In genomic region chr7:148020679-148021078, GRCh38 we compare ENCODE assay signal across 29 cellular contexts.
"Had no signal": no experiment of that assay in that cellular context is flagged by ENCODE, and none has a peak within 500 bp of the region (broad histone marks: within the 10 kb centered on the region; RNA-seq: fewer than 3 reads in every experiment).

No MANE protein-coding gene starts in this region.

- H3K27me3 ChIP-seq: adrenal gland, body of pancreas, breast epithelium had no signal

- H3K9me3 ChIP-seq: adrenal gland, body of pancreas, breast epithelium, SJCRH30 had no signal

- H3K9ac ChIP-seq: KMS-11 had no signal

- H3K4me3 Mint-ChIP-seq: activated CD4-positive, alpha-beta T cell treated with anti-CD3 and anti-CD28 coated beads, Interleukin-2, amount 10 ng/mL, durations not matched to agents 24 days and 14 days; activated CD8-positive, alpha-beta T cell treated with anti-CD3 and anti-CD28 coated beads for 36 hours; activated naive CD4-positive, alpha-beta T cell treated with anti-CD3 and anti-CD28 coated beads, Interleukin-2, amount 50 U/mL, for 24 hours; activated T-cell treated with anti-CD3 and anti-CD28 coated beads, Interleukin-2, amount 50 U/mL, for 24 hours had no signal

- H3K9me3 Mint-ChIP-seq: activated CD4-positive, alpha-beta T cell treated with anti-CD3 and anti-CD28 coated beads, Interleukin-2, amount 10 ng/mL, durations not matched to agents 24 days and 14 days; activated CD8-positive, alpha-beta T cell treated with anti-CD3 and anti-CD28 coated beads for 36 hours; activated naive CD4-positive, alpha-beta T cell treated with anti-CD3 and anti-CD28 coated beads, Interleukin-2, amount 50 U/mL, for 24 hours; activated T-cell treated with anti-CD3 and anti-CD28 coated beads, Interleukin-2, amount 50 U/mL, for 24 hours; activated T-helper 2 cell treated with anti-CD3 and anti-CD28 coated beads, Interferon-gamma antibody, Interleukin-2, Interleukin-4, amounts not matched to agents 10 μg/mL and 5 μg/mL and 100 μg/mL, durations not matched to agents 14 hours and 24 hours and 36 hours had no signal

- H3K36me3 Mint-ChIP-seq: activated naive CD4-positive, alpha-beta T cell treated with anti-CD3 and anti-CD28 coated beads, Interleukin-2, amount 50 U/mL, for 24 hours had no signal

- H3K27ac Mint-ChIP-seq: activated CD4-positive, alpha-beta T cell treated with anti-CD3 and anti-CD28 coated beads, Interleukin-2, amount 10 ng/mL, durations not matched to agents 24 days and 14 days; activated CD8-positive, alpha-beta T cell treated with anti-CD3 and anti-CD28 coated beads for 36 hours; activated naive CD4-positive, alpha-beta T cell treated with anti-CD3 and anti-CD28 coated beads, Interleukin-2, amount 50 U/mL, for 24 hours; activated T-cell treated with anti-CD3 and anti-CD28 coated beads, Interleukin-2, amount 50 U/mL, for 24 hours; activated T-helper 2 cell treated with anti-CD3 and anti-CD28 coated beads, Interferon-gamma antibody, Interleukin-2, Interleukin-4, amounts not matched to agents 10 μg/mL and 5 μg/mL and 100 μg/mL, durations not matched to agents 14 hours and 24 hours and 36 hours had no signal

- ATAC-seq: activated CD8-positive, alpha-beta T cell treated with anti-CD3 and anti-CD28 coated beads for 36 hours; body of pancreas; Panc1 had no signal

- H3K36me3 ChIP-seq: adrenal gland, breast epithelium, SJCRH30, WERI-Rb-1 had no signal

- H3K4me1 Mint-ChIP-seq: activated CD4-positive, alpha-beta T cell treated with anti-CD3 and anti-CD28 coated beads, Interleukin-2, amount 10 ng/mL, durations not matched to agents 24 days and 14 days; activated naive CD4-positive, alpha-beta T cell treated with anti-CD3 and anti-CD28 coated beads, Interleukin-2, amount 50 U/mL, for 24 hours had no signal

- H3K4me1 ChIP-seq: adrenal gland, body of pancreas, breast epithelium, SJCRH30 had no signal

- H3K27me3 Mint-ChIP-seq: activated CD4-positive, alpha-beta T cell treated with anti-CD3 and anti-CD28 coated beads, Interleukin-2, amount 10 ng/mL, durations not matched to agents 24 days and 14 days; activated CD8-positive, alpha-beta T cell treated with anti-CD3 and anti-CD28 coated beads for 36 hours; activated naive CD4-positive, alpha-beta T cell treated with anti-CD3 and anti-CD28 coated beads, Interleukin-2, amount 50 U/mL, for 24 hours; activated T-cell treated with anti-CD3 and anti-CD28 coated beads, Interleukin-2, amount 50 U/mL, for 24 hours had no signal

- FAIRE-seq: astrocyte had no signal

- DNase-seq: activated CD4-positive, alpha-beta T cell treated with anti-CD3 and anti-CD28 coated beads, Interleukin-2, amount 10 ng/mL, durations not matched to agents 24 days and 14 days; activated CD4-positive, alpha-beta T cell treated with anti-CD3 and anti-CD28 coated beads, Interleukin-2, amount 50 U/mL, for 4 hours; activated CD8-positive, alpha-beta T cell treated with anti-CD3 and anti-CD28 coated beads for 36 hours; activated gamma-delta T cell; activated naive CD4-positive, alpha-beta T cell treated with Interleukin-2 at 50 U/mL for 16 hours; activated T-cell treated with anti-CD3 and anti-CD28 coated beads, Interleukin-2, amount 50 U/mL, for 24 hours; adrenal gland; body of pancreas; cerebellar nuclear complex; MM.1S; NCI-H1092 treated with DMSO at 0.1 percent for 48 hours; NCI-H146; NCI-H187 treated with DMSO at 0.1 percent for 48 hours; NCI-H2081; NCI-H2171 treated with DMSO at 0.1 percent for 48 hours; NCI-H226; NCI-H446 treated with DMSO at 0.1 percent for 48 hours; NCI-H524; SHP77; SJCRH30; T1000; WERI-Rb-1 had no signal

- H3K4me3 ChIP-seq: adrenal gland, body of pancreas, breast epithelium, SJCRH30, SK-N-MC had no signal

- H3K27ac ChIP-seq: adrenal gland, body of pancreas, breast epithelium, KMS-11, SJCRH30, SK-N-MC, WERI-Rb-1 had no signal

- H3K4me2 ChIP-seq: KMS-11 had no signal
